ENCODE assay signal across 24 cellular contexts in genomic region chrX:97504435-97504834, GRCh38.
"Had no signal": no experiment of that assay in that cellular context is flagged by ENCODE, and none has a peak within 500 bp of the region (broad histone marks: within the 10 kb centered on the region; RNA-seq: fewer than 3 reads in every experiment).

No MANE protein-coding gene starts in this region.

- H3K27ac ChIP-seq: Peyer's patch, RWPE1, SJCRH30, WERI-Rb-1 had no signal

- H3K9me3 ChIP-seq: Peyer's patch, SJCRH30, SK-N-SH had no signal

- H3K27me3 ChIP-seq: Peyer's patch, SJCRH30 had no signal

- DNase-seq: activated CD4-positive, alpha-beta T cell treated with anti-CD3 and anti-CD28 coated beads for 4 hours; activated CD8-positive, alpha-beta memory T cell treated with anti-CD3 and anti-CD28 coated beads, Interleukin-2, amount 50 U/mL, for 4 hours; activated CD8-positive, alpha-beta T cell treated with anti-CD3 and anti-CD28 coated beads for 36 hours; activated gamma-delta T cell treated with Interleukin-2 at 50 U/mL for 16 hours; activated naive CD4-positive, alpha-beta T cell treated with anti-CD3 and anti-CD28 coated beads, Interleukin-2, amount 10 ng/mL, durations not matched to agents 7 days and 5 days; activated naive CD8-positive, alpha-beta T cell treated with anti-CD3 and anti-CD28 coated beads for 36 hours; activated T-cell treated with anti-CD3 and anti-CD28 coated beads, Interleukin-2, amount 50 U/mL, for 72 hours; anterior cingulate cortex; cerebellar nuclear complex; NCI-H1048; NCI-H146; NCI-H187 treated with DMSO at 0.1 percent for 48 hours; NCI-H2081 treated with DMSO at 0.1 percent for 48 hours; NCI-H2171; NCI-H2227 treated with DMSO at 0.1 percent for 48 hours; NCI-H446 treated with DMSO at 0.1 percent for 48 hours; NCI-H748 treated with DMSO at 0.1 percent for 48 hours; Peyer's patch; Right ventricle myocardium superior; SJCRH30; SK-N-SH; T-helper 1 cell; WERI-Rb-1 had no signal

- H3K4me3 ChIP-seq: Peyer's patch, SJCRH30 had no signal

- H3K4me2 ChIP-seq: SK-N-SH had no signal

- H3K36me3 ChIP-seq: Peyer's patch, SJCRH30, WERI-Rb-1 had no signal

- H3K4me1 ChIP-seq: Peyer's patch, SJCRH30 had no signal

- H3K9me2 ChIP-seq: SK-N-SH had no signal
